Comparison of ENCODE assay signal across 1 cellular context in genomic region chr22:38707346-38707745, GRCh38.
TF ChIP-seq lines count a peak whose summit lies in the region.

No MANE protein-coding gene starts in this region.

TF ChIP-seq in endothelial cell of umbilical vein, 7 proteins besides CTCF, POLR2A, EP300 and RAD21:
- no peak for TF ChIP-seq EZH2 (IDR thresholded peaks at IDR 0.05; ENCODE audit: borderline replicate concordance, low read depth, low read length, severe bottlenecking)
- no peak for TF ChIP-seq FOS (IDR thresholded peaks at IDR 0.05; ENCODE audit: borderline replicate concordance, insufficient read depth, low read length)
- no peak for TF ChIP-seq MYC (IDR thresholded peaks at IDR 0.05; ENCODE audit: low read depth, low read length)
- TF ChIP-seq JUN (IDR thresholded peaks at IDR 0.05; ENCODE audit: borderline replicate concordance, insufficient read depth, insufficient read length, low read depth): no peak
- TF ChIP-seq POLR2AphosphoS5 (IDR thresholded peaks at IDR 0.05; ENCODE audit: insufficient read depth, low read depth, low read length): no peak
- TF ChIP-seq GATA2 (IDR thresholded peaks at IDR 0.05; ENCODE audit: insufficient read depth, insufficient read length, low read depth, low read length): no peak
- no peak for TF ChIP-seq MAX (IDR thresholded peaks at IDR 0.05; ENCODE audit: insufficient read depth, insufficient read length)
